ENCODE assay signal across 8 cellular contexts in the genomic region with DNA sequence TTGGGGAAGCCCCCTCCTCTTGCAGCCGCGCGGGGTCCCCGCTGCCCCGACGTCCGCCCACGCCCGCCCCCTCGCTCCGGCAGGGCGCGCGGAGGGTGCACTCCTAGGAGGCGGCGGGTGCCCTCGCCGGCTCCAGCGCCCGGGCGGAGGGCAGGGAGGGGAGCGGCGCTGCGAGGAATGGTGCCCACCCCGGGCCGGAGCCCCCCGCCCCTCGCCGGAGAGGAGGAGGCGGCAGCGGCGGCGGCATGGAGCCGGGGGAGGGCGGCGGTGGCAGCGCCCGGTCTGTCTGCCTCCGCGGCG. TPM values are rescaled to one million over a fixed set of nuclear protein-coding genes. Genes with fewer than 3 reads are reported as not detected.
DNase-seq lines count a peak whose midpoint lies in the region; ATAC-seq and TF ChIP-seq lines count a peak whose summit lies in the region.

No MANE protein-coding gene starts in this region.

- H3K27ac Mint-ChIP-seq in activated CD4-positive, alpha-beta memory T cell treated with anti-CD3 and anti-CD28 coated beads, Interleukin-2, amount 10 ng/mL, durations not matched to agents 7 days and 5 days, result no peak overlapping the region

- H3K36me3 Mint-ChIP-seq in activated CD4-positive, alpha-beta memory T cell treated with anti-CD3 and anti-CD28 coated beads, Interleukin-2, amount 10 ng/mL, durations not matched to agents 7 days and 5 days (ENCODE audit: low read depth), result no peaks in the 10 kb centered on the region

- H3K27me3 ChIP-seq in left ventricle myocardium inferior (ENCODE audit: low read depth), result no peaks in the 10 kb centered on the region
- H3K27me3 ChIP-seq in upper lobe of right lung, result no peaks in the 10 kb centered on the region

- CTCF ChIA-PET in activated CD4-positive, alpha-beta memory T cell treated with anti-CD3 and anti-CD28 coated beads, Interleukin-2, amount 10 ng/mL, durations not matched to agents 7 days and 5 days (lab: Charles Lee), result interaction anchor here (0.7 kb wide), 1 partner anchor 11 kb away, joined by 3 read pairs; no protein-coding TSS in a partner anchor

- H3K27me3 Mint-ChIP-seq in activated CD4-positive, alpha-beta memory T cell treated with anti-CD3 and anti-CD28 coated beads, Interleukin-2, amount 10 ng/mL, durations not matched to agents 7 days and 5 days, result peaks cover 61% of the 10 kb centered on the region

- intact Hi-C loops in left ventricle myocardium inferior (cut with micrococcal nuclease), result no loop called here
- intact Hi-C loops in Right ventricle myocardium superior (cut with DNase I), result loop anchor here (5.0 kb wide), 1 partner anchor 239 kb away; no protein-coding TSS in a partner anchor
- intact Hi-C loops in upper lobe of right lung (cut with DNase I), result no loop called here

- no peaks in the 10 kb centered on the region for H3K36me3 ChIP-seq in left ventricle myocardium inferior
- no peaks in the 10 kb centered on the region for H3K36me3 ChIP-seq in upper lobe of right lung

- H3K4me1 ChIP-seq in left ventricle myocardium inferior (peaks cover 27% of the 10 kb centered on the region), upper lobe of right lung (peaks cover 14% of the 10 kb centered on the region)

- H3K27ac ChIP-seq in left ventricle myocardium inferior (replicated peaks) (peak overlapping the region; percentile 85), upper lobe of right lung (no peak overlapping the region)

- no peaks in the 10 kb centered on the region for H3K9me3 ChIP-seq in left ventricle myocardium inferior (replicated peaks)
- no peaks in the 10 kb centered on the region for H3K9me3 ChIP-seq in iPS-18c (ENCODE audit: control insufficient read depth, insufficient read depth, low read length)
- H3K9me3 ChIP-seq in upper lobe of right lung, result no peaks in the 10 kb centered on the region

- no peaks in the 10 kb centered on the region for H3K9me3 Mint-ChIP-seq in activated CD4-positive, alpha-beta memory T cell treated with anti-CD3 and anti-CD28 coated beads, Interleukin-2, amount 10 ng/mL, durations not matched to agents 7 days and 5 days

- H3K4me3 ChIP-seq in left ventricle myocardium inferior, result peak overlapping the region; percentile 76
- H3K4me3 ChIP-seq in iPS-18c (ENCODE audit: insufficient read depth, low read depth, low read length), result peak overlapping the region; percentile 53
- peak overlapping the region; percentile 61 for H3K4me3 ChIP-seq in upper lobe of right lung

- POLR2A ChIA-PET in activated CD4-positive, alpha-beta memory T cell treated with anti-CD3 and anti-CD28 coated beads, Interleukin-2, amount 10 ng/mL, durations not matched to agents 7 days and 5 days (lab: Charles Lee), result interaction anchor here (0.6 kb wide), 1 partner anchor 324 kb away, joined by 3 read pairs; no protein-coding TSS in a partner anchor

- H3K4me1 Mint-ChIP-seq in activated CD4-positive, alpha-beta memory T cell treated with anti-CD3 and anti-CD28 coated beads, Interleukin-2, amount 10 ng/mL, durations not matched to agents 7 days and 5 days, result peaks cover 10% of the 10 kb centered on the region

- ATAC-seq in Right ventricle myocardium superior (ENCODE audit: poor library complexity) (no peak), upper lobe of right lung (no peak)

- DNase-seq in left ventricle myocardium inferior, result no peak
- DNase-seq in Right ventricle myocardium superior, result no peak
- DNase-seq in HuH-7 (ENCODE audit: low spot score), result peak; percentile 10
- no peak for DNase-seq in upper lobe of right lung
- DNase-seq in activated CD4-positive, alpha-beta memory T cell treated with anti-CD3 and anti-CD28 coated beads, Interleukin-2, amount 10 ng/mL, durations not matched to agents 7 days and 5 days, result no peak
- no peak for DNase-seq in RPMI8226
- no peak for DNase-seq in COLO668 (lab: John Stamatoyannopoulos, UW; ENCODE audit: unreplicated experiment)

- TF ChIP-seq CTCF in left ventricle myocardium inferior (IDR thresholded peaks at IDR 0.05; ENCODE audit: borderline replicate concordance) (no peak), upper lobe of right lung (IDR thresholded peaks at IDR 0.05) (no peak)

- H3K4me3 Mint-ChIP-seq in activated CD4-positive, alpha-beta memory T cell treated with anti-CD3 and anti-CD28 coated beads, Interleukin-2, amount 10 ng/mL, durations not matched to agents 7 days and 5 days, result no peak overlapping the region

RNA-seq across cellular contexts. Expression of gene FAM78B, which starts 0.5 kb away (rescaled TPM):
- total RNA-seq in left ventricle myocardium inferior (4.5 TPM), Right ventricle myocardium superior (4.2 TPM), upper lobe of right lung (1.2 TPM)
- under 1 TPM; 0.10 to 0.28 TPM for total RNA-seq in activated CD4-positive, alpha-beta memory T cell treated with anti-CD3 and anti-CD28 coated beads, Interleukin-2, amount 10 ng/mL, durations not matched to agents 7 days and 5 days
